In the genomic region with DNA sequence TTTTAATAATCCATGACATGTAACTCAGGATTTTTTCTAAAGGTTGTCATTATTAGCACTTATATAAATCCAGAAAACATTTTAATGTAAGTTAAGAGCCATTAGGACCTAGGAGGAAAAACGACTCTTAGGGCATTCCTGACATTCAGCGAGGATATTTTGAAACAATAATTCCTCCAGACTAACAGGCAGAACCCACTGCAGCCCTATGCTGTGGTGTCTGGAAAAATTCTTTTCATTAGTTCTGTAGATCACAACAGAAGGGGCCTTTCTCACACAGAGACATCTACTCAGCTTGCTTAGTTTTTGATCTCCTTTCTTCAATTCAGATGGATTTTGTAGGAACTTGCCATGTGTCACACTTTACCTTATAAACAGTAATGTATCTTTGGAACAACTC, we compare ENCODE assay signal across 1 cellular context.
TF ChIP-seq lines count a peak whose summit lies in the region.

No MANE protein-coding gene starts in this region.

TF ChIP-seq in SK-N-SH, 30 proteins besides CTCF, POLR2A, EP300 and RAD21 (continued from another document):
- TF ChIP-seq, protein P1, sequence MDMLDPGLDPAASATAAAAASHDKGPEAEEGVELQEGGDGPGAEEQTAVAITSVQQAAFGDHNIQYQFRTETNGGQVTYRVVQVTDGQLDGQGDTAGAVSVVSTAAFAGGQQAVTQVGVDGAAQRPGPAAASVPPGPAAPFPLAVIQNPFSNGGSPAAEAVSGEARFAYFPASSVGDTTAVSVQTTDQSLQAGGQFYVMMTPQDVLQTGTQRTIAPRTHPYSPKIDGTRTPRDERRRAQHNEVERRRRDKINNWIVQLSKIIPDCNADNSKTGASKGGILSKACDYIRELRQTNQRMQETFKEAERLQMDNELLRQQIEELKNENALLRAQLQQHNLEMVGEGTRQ (IDR thresholded peaks at IDR 0.05; ENCODE audit: borderline replicate concordance, low read depth, low read length): no peak
- TF ChIP-seq USF1 (IDR thresholded peaks at IDR 0.05; ENCODE audit: borderline replicate concordance, low read depth) (no peak), TAF1 (IDR thresholded peaks at IDR 0.05; ENCODE audit: borderline replicate concordance, low read depth, low read length) (no peak), RCOR1 (IDR thresholded peaks at IDR 0.05; ENCODE audit: low read length) (no peak), NRF1 (IDR thresholded peaks at IDR 0.05; ENCODE audit: low read depth, low read length) (no peak)
